1 cellular context compared by ENCODE assay signal in genomic region chr10:102801496-102801895, GRCh38.
A peak's percentile ranks its signal among the peaks of the same experiment; 100 is the strongest.
TF ChIP-seq lines count a peak whose summit lies in the region.

No MANE protein-coding gene starts in this region.

TF ChIP-seq in HepG2, 621 proteins besides CTCF, POLR2A, EP300 and RAD21:
- TF ChIP-seq HNRNPK (IDR thresholded peaks at IDR 0.05; ENCODE audit: low read depth, low read length, poor library complexity, severe bottlenecking) (peak; percentile 84), POGK (CRISPR knock-in tag; conservative IDR thresholded peaks at IDR 0.05) (no peak), PCBP2 (optimal IDR thresholded peaks at IDR 0.05; ENCODE audit: low read depth, low read length, poor library complexity, severe bottlenecking) (peak; percentile 65)
